In genomic region chr19:47860602-47861297, GRCh38 we compare ENCODE assay signal across 18 cellular contexts. TPM values are rescaled to one million over a fixed set of nuclear protein-coding genes. Genes with fewer than 3 reads are reported as not detected.
DNase-seq lines count a peak whose midpoint lies in the region; ATAC-seq, FAIRE-seq and TF ChIP-seq lines count a peak whose summit lies in the region.
"Had no signal": no experiment of that assay in that cellular context is flagged by ENCODE, and none has a peak within 500 bp of the region (broad histone marks: within the 10 kb centered on the region; RNA-seq: fewer than 3 reads in every experiment).

No MANE protein-coding gene starts in this region.

- no peaks in the 10 kb centered on the region for H3K36me3 Mint-ChIP-seq in neural crest cell (ENCODE audit: low read depth)

- H3K27ac ChIP-seq in right lobe of liver, result no peak overlapping the region
- H3K27ac ChIP-seq in HepG2 (ENCODE audit: extremely low read length, insufficient read depth, low read length), result no peak overlapping the region
- no peak overlapping the region for H3K27ac ChIP-seq in H1 (ENCODE audit: low read depth, low read length)
- H3K27ac ChIP-seq: BLaER1, GM23248 had no signal

- peak overlapping the region; percentile 50 for H3K27ac Mint-ChIP-seq in neural crest cell (ENCODE audit: unreplicated experiment)
- H3K27ac Mint-ChIP-seq: HFFc6 had no signal

- H3K18ac ChIP-seq in H1 (ENCODE audit: extremely low read depth, low read length), result peak overlapping the region; percentile 19

- POLR2A ChIA-PET in HepG2 (lab: Yijun Ruan, JAX) (no interaction called here), H1 (lab: Charles Lee; ENCODE audit: partially characterized antibody) (no interaction called here)

- H3K27me3 ChIP-seq in right lobe of liver (no peaks in the 10 kb centered on the region), HepG2 (ENCODE audit: control insufficient read depth in 1 of 2, insufficient read depth in 2 of 2, low read length in 2 of 2) (peaks cover 0 to 6% of the 10 kb centered on the region in 2 experiments; a peak in 1 of 5 replicates), H1 (replicated peaks in 1 of 4; ENCODE audit: control insufficient read depth in 3 of 4, extremely low read depth in 1 of 4, insufficient read depth in 3 of 4, low read length in 3 of 4) (no peaks in the 10 kb centered on the region)
- H3K27me3 ChIP-seq: BLaER1 had no signal

- H2AFZ ChIP-seq in HepG2 (ENCODE audit: low read length) (no peak overlapping the region), H1 (ENCODE audit: low read length) (no peak overlapping the region)
- H2AFZ ChIP-seq: GM23248 had no signal

- no peak overlapping the region for H2BK120ac ChIP-seq in H1 (replicated peaks; ENCODE audit: low read depth, low read length)

- H3K4me2 ChIP-seq in HepG2 (ENCODE audit: low read depth, low read length) (no peak overlapping the region), H1 (ENCODE audit: insufficient read depth in 1 of 2, low read depth in 2 of 2, low read length in 2 of 2) (no peak overlapping the region)
- H3K4me2 ChIP-seq: BLaER1 had no signal

- H3K36me3 ChIP-seq in right lobe of liver (peaks cover 0 to 14% (median 0%) of the 10 kb centered on the region in 4 donors), HepG2 (replicated peaks in 1 of 2; ENCODE audit: control insufficient read depth in 1 of 2, insufficient read depth in 2 of 2, low read length in 2 of 2) (no peaks in the 10 kb centered on the region), H1 (ENCODE audit: control insufficient read depth in 2 of 4, insufficient read depth in 4 of 4, low read length in 3 of 4) (no peaks in the 10 kb centered on the region)
- H3K36me3 ChIP-seq: BLaER1 had no signal

- H4K5ac ChIP-seq in H1 (ENCODE audit: insufficient read length, low read depth, low read length), result no peak overlapping the region

- H2BK12ac ChIP-seq in H1 (ENCODE audit: low read depth, low read length), result no peak overlapping the region

- H4K20me1 ChIP-seq in HepG2 (ENCODE audit: insufficient read depth, low read length) (no peaks in the 10 kb centered on the region), H1 (replicated peaks in 1 of 2; ENCODE audit: control insufficient read depth in 1 of 2, insufficient read depth in 2 of 2, low read length in 2 of 2) (no peaks in the 10 kb centered on the region)
- H4K20me1 ChIP-seq: BLaER1 had no signal

- H3K4me1 Mint-ChIP-seq in neural crest cell, result peaks cover 3% of the 10 kb centered on the region

- H3K4me3 ChIP-seq in right lobe of liver, result no peak overlapping the region
- H3K4me3 ChIP-seq in HepG2 (replicated peaks in 1 of 3; ENCODE audit: insufficient read depth in 1 of 3, low read depth in 2 of 3, low read length in 3 of 3), result no peak overlapping the region
- no peak overlapping the region for H3K4me3 ChIP-seq in H1 (ENCODE audit: extremely low read depth in 1 of 4, insufficient read depth in 2 of 4, low read depth in 3 of 4, low read length in 4 of 4)
- H3K4me3 ChIP-seq: BLaER1, GM23248 had no signal

- H4K91ac ChIP-seq in H1 (replicated peaks; ENCODE audit: insufficient read length, low read length), result no peak overlapping the region

- no peak overlapping the region; the same call in 1 of the 2 replicates for H2BK5ac ChIP-seq in H1 (ENCODE audit: low read depth, low read length)

- no peaks in the 10 kb centered on the region for H3K79me1 ChIP-seq in H1 (ENCODE audit: low read depth, low read length)

- TF ChIP-seq CTCF in right lobe of liver (IDR thresholded peaks at IDR 0.05) (no peak), HepG2 (CRISPR knock-in tag; IDR thresholded peaks at IDR 0.05) (no peak), H1 (IDR thresholded peaks at IDR 0.05; ENCODE audit: control extremely low read depth in 1 of 3, insufficient read depth in 1 of 3, low read depth in 1 of 3, low read length in 3 of 3) (no peak), neural crest cell (conservative IDR thresholded peaks at IDR 0.05) (no peak)

- DNase-seq in right lobe of liver (no peak), HepG2 (ENCODE audit: low spot score) (no peak), H1 (ENCODE audit: low read depth in 1 of 2, low spot score in 2 of 2) (no peak), neural crest cell (ENCODE audit: low read depth, low spot score) (no peak), erythroblast (lab: John Stamatoyannopoulos, UW) (no peak), dedifferentiated amniotic fluid mesenchymal stem cell (ENCODE audit: extremely low spot score) (no peak)
- DNase-seq: 8988T; AML-193; CD8-positive, alpha-beta memory T cell; DMS53; GF-D8; GM23248; HCEC 1CT; HFFc6 had no signal

- peak overlapping the region; percentile 48; the same call in 1 of the 2 replicates for H2BK20ac ChIP-seq in H1 (ENCODE audit: low read length)

- TF ChIP-seq RAD21 in HepG2 (CRISPR knock-in tag; IDR thresholded peaks at IDR 0.05), result no peak
- no peak for TF ChIP-seq RAD21 in H1 (IDR thresholded peaks at IDR 0.05 in 1 of 2, conservative IDR thresholded peaks at IDR 0.05 in 1 of 2; ENCODE audit: low read depth in 2 of 2, low read length in 2 of 2)

- 23% methylated on average over 9 of the region's 34 CpGs for WGBS in right lobe of liver (ENCODE audit: insufficient coverage, low coverage, low lambda C conversion rate, missing lambda C conversion rate)
- WGBS in HepG2 (ENCODE audit: low lambda C conversion rate), result 76% methylated on average over 20 of the region's 34 CpGs
- WGBS in H1 (ENCODE audit: extremely low coverage in 1 of 2, insufficient coverage in 1 of 2, insufficient read length in 1 of 2, insufficient replicate concordance in 2 of 2, low coverage in 1 of 2, low lambda C conversion rate in 2 of 2, missing lambda C conversion rate in 1 of 2), 2 experiments, result 95% methylated on average over 6 of the region's 34 CpGs; no CpG with 5 or more reads in 1 of the 2 experiments

- intact Hi-C loops in right lobe of liver (cut with DNase I), result no loop called here
- intact Hi-C loops in HepG2 (cut with micrococcal nuclease; ENCODE audit: unreplicated experiment), result no loop called here

- no peak overlapping the region for H2BK15ac ChIP-seq in H1 (ENCODE audit: low read length)

- no peak overlapping the region for H3K56ac ChIP-seq in H1 (replicated peaks; ENCODE audit: insufficient read length, low read depth, low read length)

- H3K27me3 Mint-ChIP-seq in neural crest cell (ENCODE audit: low read depth), result no peaks in the 10 kb centered on the region

- BruUV-seq in HepG2 (replicated peaks; lab: Mats Ljungman, UMichigan), result no TSS peak

- H2AK5ac ChIP-seq in H1 (ENCODE audit: low read depth, low read length), result no peak overlapping the region

- FAIRE-seq in HepG2 (lab: Jason Lieb, UNC) (no peak), H1 (lab: Jason Lieb, UNC) (no peak)
- FAIRE-seq: GM19239, HTR-8/SVneo had no signal

- TF ChIP-seq EP300 in HepG2 (IDR thresholded peaks at IDR 0.05; ENCODE audit: low read depth in 2 of 2, low read length in 2 of 2) (no peak), HepG2 (CRISPR knock-in tag; IDR thresholded peaks at IDR 0.05; ENCODE audit: borderline replicate concordance) (no peak), H1 (IDR thresholded peaks at IDR 0.05; ENCODE audit: borderline replicate concordance in 1 of 2, low read depth in 2 of 2, low read length in 2 of 2) (no peak)

- no peak overlapping the region for H3K4me3 Mint-ChIP-seq in neural crest cell
- H3K4me3 Mint-ChIP-seq: CD8-positive, alpha-beta memory T cell; HFFc6 had no signal

- TF ChIP-seq POLR2A in right lobe of liver (IDR thresholded peaks at IDR 0.05) (peak; percentile 50), HepG2 (IDR thresholded peaks at IDR 0.05; ENCODE audit: insufficient read depth in 1 of 2, low read depth in 2 of 2, low read length in 2 of 2) (no peak), H1 (IDR thresholded peaks at IDR 0.05; ENCODE audit: control extremely low read depth in 1 of 2, low read depth in 2 of 2, low read length in 2 of 2) (no peak), erythroblast (IDR thresholded peaks at IDR 0.05; ENCODE audit: low read length) (no peak)

- no peak overlapping the region for H3K23ac ChIP-seq in H1 (ENCODE audit: insufficient read length)

- in situ Hi-C loops in HepG2 (cut with HindIII; ENCODE audit: extremely low pct_ligation_motif_present, low pct_unique_long_range_greater_than_20kb), result no loop called here

- CTCF ChIA-PET in HepG2 (lab: Yijun Ruan, JAX; ENCODE audit: low intra/inter-chr PET ratio, low total read pairs) (no interaction called here), H1 (lab: Charles Lee; ENCODE audit: partially characterized antibody) (interaction anchor here (0.5 to 1.8 kb wide), 2 partner anchors 23 to 425 kb away, joined by 4 to 6 read pairs; no protein-coding TSS in a partner anchor)

- no peaks in the 10 kb centered on the region for H3K9me3 Mint-ChIP-seq in neural crest cell
- H3K9me3 Mint-ChIP-seq: HFFc6 had no signal

- no peak overlapping the region for H3K14ac ChIP-seq in H1 (ENCODE audit: insufficient read length)

- no peaks in the 10 kb centered on the region for H3K79me2 ChIP-seq in HepG2 (ENCODE audit: insufficient read depth, low read length)
- no peaks in the 10 kb centered on the region for H3K79me2 ChIP-seq in H1 (ENCODE audit: control insufficient read depth in 1 of 2, insufficient read depth in 2 of 2, low read length in 2 of 2)

- H3K9me3 ChIP-seq in right lobe of liver (no peaks in the 10 kb centered on the region), HepG2 (ENCODE audit: low read length) (no peaks in the 10 kb centered on the region), H1 (ENCODE audit: insufficient read depth in 2 of 2, low read depth in 1 of 2, low read length in 1 of 2) (no peaks in the 10 kb centered on the region)

- H3K4me1 ChIP-seq in right lobe of liver (no peaks in the 10 kb centered on the region), HepG2 (ENCODE audit: insufficient read depth, low read length) (peaks cover 20% of the 10 kb centered on the region), H1 (replicated peaks in 1 of 4; ENCODE audit: control insufficient read depth in 3 of 4, insufficient read depth in 4 of 4, low read length in 3 of 4) (peaks cover 0 to 5% (median 2%) of the 10 kb centered on the region in 4 experiments; a peak in 2 of 7 replicates)
- H3K4me1 ChIP-seq: BLaER1 had no signal

- ATAC-seq in right lobe of liver (peak in 3 of 4 donors; percentile 2 to 23 (median 7)), HepG2 (no peak), HG02642 (IDR thresholded peaks at IDR 0.05; ENCODE audit: poor library complexity, unreplicated experiment) (no peak)

- no peak overlapping the region; the same call in 1 of the 2 replicates for H4K8ac ChIP-seq in H1 (ENCODE audit: extremely low read depth, insufficient read depth, low read length)

- H3K9ac ChIP-seq in HepG2 (ENCODE audit: insufficient read depth, low read depth, low read length) (no peak overlapping the region), H1 (replicated peaks in 1 of 4; ENCODE audit: extremely low read depth in 1 of 4, low read depth in 3 of 4, low read length in 3 of 4) (no peak overlapping the region)
- H3K9ac ChIP-seq: BLaER1, GM23248 had no signal

- H3K4ac ChIP-seq in H1 (replicated peaks; ENCODE audit: insufficient read length, low read depth, low read length), result no peak overlapping the region

- no peaks in the 10 kb centered on the region for H3K23me2 ChIP-seq in H1 (ENCODE audit: low read depth, low read length)

RNA-seq across cellular contexts. Expression of gene TPRX2, which starts 1.7 kb away (rescaled TPM):
- total RNA-seq in right lobe of liver, result not detected
- total RNA-seq in HepG2 (2016; rRNA removed; fragmentation: Illumina TruSeq; extraction: Trizol), result not detected in 2 replicates
- total RNA-seq in HepG2 (2016; cell fraction: cytosol; rRNA removed; fragmentation: Illumina TruSeq; extraction: Trizol; ENCODE audit: low read depth), result not detected in 2 replicates
- not detected in 2 replicates for total RNA-seq in HepG2 (2016; cell fraction: insoluble cytoplasmic fraction; rRNA removed; fragmentation: Illumina TruSeq; extraction: Trizol)
- not detected in 2 replicates for total RNA-seq in HepG2 (2016; cell fraction: membrane; rRNA removed; fragmentation: Illumina TruSeq; extraction: Trizol)
- total RNA-seq in HepG2 (2016; cell fraction: nucleus; rRNA removed; fragmentation: Illumina TruSeq; extraction: Trizol), result not detected in 2 replicates
- not detected in 2 replicates for polyA plus RNA-seq in HepG2 (2011; rRNA removed)
- polyA plus RNA-seq in HepG2 (2011; cell fraction: cytosol; rRNA removed), result not detected in 2 replicates
- polyA plus RNA-seq in HepG2 (2011; cell fraction: nucleus; rRNA removed), result not detected in 2 replicates
- not detected in 2 replicates for polyA plus RNA-seq in HepG2 (2012)
- not detected in 2 replicates for polyA plus RNA-seq in HepG2 (2016; cell fraction: cytosol; fragmentation: Illumina TruSeq; extraction: Trizol; ENCODE audit: low read depth)
- not detected in 2 replicates for polyA plus RNA-seq in HepG2 (2016; cell fraction: insoluble cytoplasmic fraction; fragmentation: Illumina TruSeq; extraction: Trizol; ENCODE audit: low read depth)
- not detected in 2 replicates for polyA plus RNA-seq in HepG2 (2016; cell fraction: membrane; fragmentation: Illumina TruSeq; extraction: Trizol; ENCODE audit: low read depth)
- polyA plus RNA-seq in HepG2 (2016; cell fraction: nucleus; fragmentation: Illumina TruSeq; extraction: Trizol; ENCODE audit: insufficient read depth, low read depth), result not detected in 2 replicates
- polyA minus RNA-seq in HepG2 (2011; rRNA and poly(A)+ RNA removed; ENCODE audit: low replicate concordance), result not detected in 2 replicates
- not detected in 2 replicates for polyA minus RNA-seq in HepG2 (2011; cell fraction: cytosol; rRNA and poly(A)+ RNA removed)
- polyA minus RNA-seq in HepG2 (2011; cell fraction: nucleus; rRNA and poly(A)+ RNA removed), result not detected in 2 replicates
- not detected in 2 replicates for total RNA-seq in H1 (2021; fragmentation: NEBNext Ultra II Directional; extraction: Animal tissue kit (Norgen Biotek cat#: 25700))
- not detected in 2 replicates for polyA plus RNA-seq in H1 (2011; rRNA removed)
- polyA plus RNA-seq in H1 (2011; cell fraction: cytosol; rRNA removed), result not detected
- not detected for polyA plus RNA-seq in H1 (2011; cell fraction: nucleus; rRNA removed)
- not detected in 4 replicates for polyA plus RNA-seq in H1 (2012, experiment 1 of 2)
- polyA plus RNA-seq in H1 (2012, experiment 2 of 2), result not detected
- polyA plus RNA-seq in H1 (2013, experiment 1 of 2), result 0.10 TPM
- not detected for polyA plus RNA-seq in H1 (2013, experiment 2 of 2)
- not detected in 2 replicates for polyA minus RNA-seq in H1 (2011; rRNA and poly(A)+ RNA removed)
- not detected for polyA minus RNA-seq in H1 (2011; cell fraction: cytosol; rRNA and poly(A)+ RNA removed)
- not detected for polyA minus RNA-seq in H1 (2011; cell fraction: nucleus; rRNA and poly(A)+ RNA removed)
- not detected in 2 replicates for total RNA-seq in neural crest cell
- total RNA-seq: CD8-positive, alpha-beta memory T cell; GM23248; HFFc6 had no signal
- polyA plus RNA-seq: CD8-positive, alpha-beta memory T cell; GM23248 had no signal

RNA-seq across cellular contexts. Expression of gene SULT2A1, which starts 25.4 kb away (rescaled TPM):
- total RNA-seq in right lobe of liver (1,000 to 10,000 TPM in 1 of 6 experiments, 100 to 1,000 TPM in 5; 156 to 1,019 (median 382) TPM), HepG2 (2016; rRNA removed; fragmentation: Illumina TruSeq; extraction: Trizol) (193 and 253 TPM in 2 replicates), neural crest cell (not detected in 2 replicates)
- 21.6 and 21.7 TPM in 2 replicates for total RNA-seq in HepG2 (2016; cell fraction: cytosol; rRNA removed; fragmentation: Illumina TruSeq; extraction: Trizol; ENCODE audit: low read depth)
- total RNA-seq in HepG2 (2016; cell fraction: insoluble cytoplasmic fraction; rRNA removed; fragmentation: Illumina TruSeq; extraction: Trizol), result 195 and 269 TPM in 2 replicates
- total RNA-seq in HepG2 (2016; cell fraction: membrane; rRNA removed; fragmentation: Illumina TruSeq; extraction: Trizol), result 48.2 and 49.6 TPM in 2 replicates
- 55.5 and 64.8 TPM in 2 replicates for total RNA-seq in HepG2 (2016; cell fraction: nucleus; rRNA removed; fragmentation: Illumina TruSeq; extraction: Trizol)
- polyA plus RNA-seq in HepG2 (2011; rRNA removed) (137 TPM in 2 replicates), H1 (2011; rRNA removed) (not detected in 2 replicates)
- 83.4 and 154 TPM in 2 replicates for polyA plus RNA-seq in HepG2 (2011; cell fraction: cytosol; rRNA removed)
- polyA plus RNA-seq in HepG2 (2011; cell fraction: nucleus; rRNA removed), result 9.5 and 20.0 TPM in 2 replicates
- polyA plus RNA-seq in HepG2 (2012), result 181 and 272 TPM in 2 replicates
- polyA plus RNA-seq in HepG2 (2016; cell fraction: cytosol; fragmentation: Illumina TruSeq; extraction: Trizol; ENCODE audit: low read depth), result 18.6 and 19.7 TPM in 2 replicates
- polyA plus RNA-seq in HepG2 (2016; cell fraction: insoluble cytoplasmic fraction; fragmentation: Illumina TruSeq; extraction: Trizol; ENCODE audit: low read depth), result 251 and 282 TPM in 2 replicates
- polyA plus RNA-seq in HepG2 (2016; cell fraction: membrane; fragmentation: Illumina TruSeq; extraction: Trizol; ENCODE audit: low read depth), result 36.2 and 37.2 TPM in 2 replicates
- polyA plus RNA-seq in HepG2 (2016; cell fraction: nucleus; fragmentation: Illumina TruSeq; extraction: Trizol; ENCODE audit: insufficient read depth, low read depth), result 76.3 and 82.2 TPM in 2 replicates
- 41.9 TPM in 1 of 2 replicates, not detected in the other for polyA minus RNA-seq in HepG2 (2011; rRNA and poly(A)+ RNA removed; ENCODE audit: low replicate concordance)
- 45.3 and 61.8 TPM in 2 replicates for polyA minus RNA-seq in HepG2 (2011; cell fraction: cytosol; rRNA and poly(A)+ RNA removed)
- 34.4 and 58.8 TPM in 2 replicates for polyA minus RNA-seq in HepG2 (2011; cell fraction: nucleus; rRNA and poly(A)+ RNA removed)
- total RNA-seq in H1 (2021; fragmentation: NEBNext Ultra II Directional; extraction: Animal tissue kit (Norgen Biotek cat#: 25700)), result not detected in 2 replicates
- not detected for polyA plus RNA-seq in H1 (2011; cell fraction: cytosol; rRNA removed)
- not detected for polyA plus RNA-seq in H1 (2011; cell fraction: nucleus; rRNA removed)
- not detected in 4 replicates for polyA plus RNA-seq in H1 (2012, experiment 1 of 2)
- not detected for polyA plus RNA-seq in H1 (2012, experiment 2 of 2)
- not detected for polyA plus RNA-seq in H1 (2013, experiment 1 of 2)
- polyA plus RNA-seq in H1 (2013, experiment 2 of 2), result not detected
- not detected in 2 replicates for polyA minus RNA-seq in H1 (2011; rRNA and poly(A)+ RNA removed)
- not detected for polyA minus RNA-seq in H1 (2011; cell fraction: cytosol; rRNA and poly(A)+ RNA removed)
- polyA minus RNA-seq in H1 (2011; cell fraction: nucleus; rRNA and poly(A)+ RNA removed), result not detected
- total RNA-seq: CD8-positive, alpha-beta memory T cell; GM23248; HFFc6 had no signal
- polyA plus RNA-seq: CD8-positive, alpha-beta memory T cell; GM23248 had no signal

RNA-seq across cellular contexts. Expression of gene CRX, which starts 39.0 kb away (rescaled TPM):
- total RNA-seq in right lobe of liver (not detected), HepG2 (2016; rRNA removed; fragmentation: Illumina TruSeq; extraction: Trizol) (not detected in 2 replicates), neural crest cell (not detected in 2 replicates)
- total RNA-seq in HepG2 (2016; cell fraction: cytosol; rRNA removed; fragmentation: Illumina TruSeq; extraction: Trizol; ENCODE audit: low read depth), result not detected in 2 replicates
- not detected in 2 replicates for total RNA-seq in HepG2 (2016; cell fraction: insoluble cytoplasmic fraction; rRNA removed; fragmentation: Illumina TruSeq; extraction: Trizol)
- not detected in 2 replicates for total RNA-seq in HepG2 (2016; cell fraction: membrane; rRNA removed; fragmentation: Illumina TruSeq; extraction: Trizol)
- not detected in 2 replicates for total RNA-seq in HepG2 (2016; cell fraction: nucleus; rRNA removed; fragmentation: Illumina TruSeq; extraction: Trizol)
- polyA plus RNA-seq in HepG2 (2011; rRNA removed) (not detected in 2 replicates), H1 (2011; rRNA removed) (0.06 and 0.08 TPM in 2 replicates)
- not detected in 2 replicates for polyA plus RNA-seq in HepG2 (2011; cell fraction: cytosol; rRNA removed)
- polyA plus RNA-seq in HepG2 (2011; cell fraction: nucleus; rRNA removed), result not detected in 2 replicates
- not detected in 2 replicates for polyA plus RNA-seq in HepG2 (2012)
- polyA plus RNA-seq in HepG2 (2016; cell fraction: cytosol; fragmentation: Illumina TruSeq; extraction: Trizol; ENCODE audit: low read depth), result not detected in 2 replicates
- polyA plus RNA-seq in HepG2 (2016; cell fraction: insoluble cytoplasmic fraction; fragmentation: Illumina TruSeq; extraction: Trizol; ENCODE audit: low read depth), result not detected in 2 replicates
- not detected in 2 replicates for polyA plus RNA-seq in HepG2 (2016; cell fraction: membrane; fragmentation: Illumina TruSeq; extraction: Trizol; ENCODE audit: low read depth)
- not detected in 2 replicates for polyA plus RNA-seq in HepG2 (2016; cell fraction: nucleus; fragmentation: Illumina TruSeq; extraction: Trizol; ENCODE audit: insufficient read depth, low read depth)
- not detected in 2 replicates for polyA minus RNA-seq in HepG2 (2011; rRNA and poly(A)+ RNA removed; ENCODE audit: low replicate concordance)
- polyA minus RNA-seq in HepG2 (2011; cell fraction: cytosol; rRNA and poly(A)+ RNA removed), result not detected in 2 replicates
- not detected in 2 replicates for polyA minus RNA-seq in HepG2 (2011; cell fraction: nucleus; rRNA and poly(A)+ RNA removed)
- total RNA-seq in H1 (2021; fragmentation: NEBNext Ultra II Directional; extraction: Animal tissue kit (Norgen Biotek cat#: 25700)), result not detected in 2 replicates
- 0.04 TPM for polyA plus RNA-seq in H1 (2011; cell fraction: cytosol; rRNA removed)
- 0.03 TPM for polyA plus RNA-seq in H1 (2011; cell fraction: nucleus; rRNA removed)
- polyA plus RNA-seq in H1 (2012, experiment 1 of 2), result 0.08 to 0.24 TPM (median 0.23 TPM) in 3 of 4 replicates, not detected in the other
- 0.08 TPM for polyA plus RNA-seq in H1 (2012, experiment 2 of 2)
- polyA plus RNA-seq in H1 (2013, experiment 1 of 2), result 0.02 TPM
- polyA plus RNA-seq in H1 (2013, experiment 2 of 2), result not detected
- 0.06 and 0.07 TPM in 2 replicates for polyA minus RNA-seq in H1 (2011; rRNA and poly(A)+ RNA removed)
- polyA minus RNA-seq in H1 (2011; cell fraction: cytosol; rRNA and poly(A)+ RNA removed), result not detected
- polyA minus RNA-seq in H1 (2011; cell fraction: nucleus; rRNA and poly(A)+ RNA removed), result not detected
- total RNA-seq: CD8-positive, alpha-beta memory T cell; GM23248; HFFc6 had no signal
- polyA plus RNA-seq: CD8-positive, alpha-beta memory T cell; GM23248 had no signal

RNA-seq across cellular contexts. Expression of gene TPRX1, which starts 56.4 kb away (rescaled TPM):
- not detected for total RNA-seq in right lobe of liver
- total RNA-seq in HepG2 (2016; rRNA removed; fragmentation: Illumina TruSeq; extraction: Trizol), result not detected in 2 replicates
- not detected in 2 replicates for total RNA-seq in HepG2 (2016; cell fraction: cytosol; rRNA removed; fragmentation: Illumina TruSeq; extraction: Trizol; ENCODE audit: low read depth)
- not detected in 2 replicates for total RNA-seq in HepG2 (2016; cell fraction: insoluble cytoplasmic fraction; rRNA removed; fragmentation: Illumina TruSeq; extraction: Trizol)
- total RNA-seq in HepG2 (2016; cell fraction: membrane; rRNA removed; fragmentation: Illumina TruSeq; extraction: Trizol), result not detected in 2 replicates
- total RNA-seq in HepG2 (2016; cell fraction: nucleus; rRNA removed; fragmentation: Illumina TruSeq; extraction: Trizol), result not detected in 2 replicates
- not detected in 2 replicates for polyA plus RNA-seq in HepG2 (2011; rRNA removed)
- polyA plus RNA-seq in HepG2 (2011; cell fraction: cytosol; rRNA removed), result not detected in 2 replicates
- not detected in 2 replicates for polyA plus RNA-seq in HepG2 (2011; cell fraction: nucleus; rRNA removed)
- not detected in 2 replicates for polyA plus RNA-seq in HepG2 (2012)
- polyA plus RNA-seq in HepG2 (2016; cell fraction: cytosol; fragmentation: Illumina TruSeq; extraction: Trizol; ENCODE audit: low read depth), result not detected in 2 replicates
- polyA plus RNA-seq in HepG2 (2016; cell fraction: insoluble cytoplasmic fraction; fragmentation: Illumina TruSeq; extraction: Trizol; ENCODE audit: low read depth), result not detected in 2 replicates
- polyA plus RNA-seq in HepG2 (2016; cell fraction: membrane; fragmentation: Illumina TruSeq; extraction: Trizol; ENCODE audit: low read depth), result not detected in 2 replicates
- not detected in 2 replicates for polyA plus RNA-seq in HepG2 (2016; cell fraction: nucleus; fragmentation: Illumina TruSeq; extraction: Trizol; ENCODE audit: insufficient read depth, low read depth)
- polyA minus RNA-seq in HepG2 (2011; rRNA and poly(A)+ RNA removed; ENCODE audit: low replicate concordance), result not detected in 2 replicates
- not detected in 2 replicates for polyA minus RNA-seq in HepG2 (2011; cell fraction: cytosol; rRNA and poly(A)+ RNA removed)
- not detected in 2 replicates for polyA minus RNA-seq in HepG2 (2011; cell fraction: nucleus; rRNA and poly(A)+ RNA removed)
- total RNA-seq in H1 (2021; fragmentation: NEBNext Ultra II Directional; extraction: Animal tissue kit (Norgen Biotek cat#: 25700)), result not detected in 2 replicates
- polyA plus RNA-seq in H1 (2011; rRNA removed), result 0.03 and 0.05 TPM in 2 replicates
- polyA plus RNA-seq in H1 (2011; cell fraction: cytosol; rRNA removed), result not detected
- not detected for polyA plus RNA-seq in H1 (2011; cell fraction: nucleus; rRNA removed)
- polyA plus RNA-seq in H1 (2012, experiment 1 of 2), result not detected in 4 replicates
- not detected for polyA plus RNA-seq in H1 (2012, experiment 2 of 2)
- polyA plus RNA-seq in H1 (2013, experiment 1 of 2), result 0.04 TPM
- polyA plus RNA-seq in H1 (2013, experiment 2 of 2), result 0.04 TPM
- not detected in 2 replicates for polyA minus RNA-seq in H1 (2011; rRNA and poly(A)+ RNA removed)
- polyA minus RNA-seq in H1 (2011; cell fraction: cytosol; rRNA and poly(A)+ RNA removed), result not detected
- polyA minus RNA-seq in H1 (2011; cell fraction: nucleus; rRNA and poly(A)+ RNA removed), result not detected
- not detected in 2 replicates for total RNA-seq in neural crest cell
- total RNA-seq: CD8-positive, alpha-beta memory T cell; GM23248; HFFc6 had no signal
- polyA plus RNA-seq: CD8-positive, alpha-beta memory T cell; GM23248 had no signal

Comparison
In these comparisons a context has a peak if more than half of its experiments do, and no peak if none do; other contexts are left out.
1. ATAC-seq: peak in right lobe of liver (3 of 4); none in HepG2 (single experiment) and HG02642 (single experiment).
2. RNA of gene SULT2A1, which starts 25.4 kb away (total RNA-seq): 156 to 1,019 TPM in right lobe of liver and 21.6 to 269 TPM in HepG2; not detected in H1 and not detected in neural crest cell; every median in the first group is over 10 times any median in the second.